9 cellular contexts compared by ENCODE assay signal in the genomic region with DNA sequence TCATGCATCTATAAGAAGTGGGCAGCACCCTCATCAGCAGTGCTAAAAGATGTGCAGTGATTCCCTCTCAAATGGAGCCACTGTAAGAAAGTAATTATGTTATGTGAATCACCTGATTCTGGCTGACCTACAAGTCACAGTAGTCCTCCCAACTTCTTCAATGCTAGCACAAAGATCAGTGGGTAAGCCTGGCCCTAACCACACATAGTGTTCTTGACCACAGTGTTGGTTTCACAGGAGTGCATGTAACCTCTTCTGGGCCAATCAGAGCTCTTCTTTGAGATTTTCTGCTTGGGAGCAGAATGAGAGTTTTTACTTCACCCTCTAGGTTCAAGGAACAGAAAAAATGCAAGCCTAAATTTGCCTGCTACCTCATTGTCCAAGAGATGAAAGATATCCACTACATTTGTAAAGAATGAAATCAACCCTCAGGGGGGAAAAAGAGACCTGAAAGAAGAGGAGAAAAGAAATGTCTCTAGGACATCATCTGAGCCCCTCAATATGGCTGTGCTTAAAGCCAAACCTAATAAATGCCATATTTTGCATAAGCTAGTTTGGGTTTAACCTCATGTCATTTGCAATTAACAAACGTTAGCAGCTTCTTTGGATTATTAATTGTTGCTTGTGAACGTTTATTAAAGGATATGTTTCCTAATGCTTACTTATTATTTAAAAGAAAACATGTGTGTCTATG.
DNase-seq lines count a peak whose midpoint lies in the region; ATAC-seq, FAIRE-seq and TF ChIP-seq lines count a peak whose summit lies in the region.
"Had no signal": no experiment of that assay in that cellular context is flagged by ENCODE, and none has a peak within 500 bp of the region (broad histone marks: within the 10 kb centered on the region; RNA-seq: fewer than 3 reads in every experiment).

No MANE protein-coding gene starts in this region.

- no peak for TF ChIP-seq POLR2A in GM12891 (IDR thresholded peaks at IDR 0.05; ENCODE audit: low read depth, low read length)

- peak; percentile 88 for FAIRE-seq in GM12891 (lab: Jason Lieb, UNC)

- DNase-seq in GM12891 (ENCODE audit: insufficient read length, low spot score) (no peak), RPMI8226 (peak; percentile 10), DMS114 treated with DMSO at 0.1 percent for 48 hours (lab: John Stamatoyannopoulos, UW; ENCODE audit: unreplicated experiment) (no peak), middle frontal gyrus (ENCODE audit: extremely low spot score, low spot score) (no peak), SHP77 (lab: John Stamatoyannopoulos, UW) (no peak)
- no peak for DNase-seq in activated effector memory CD4-positive, alpha-beta T cell treated with Interleukin-2 at 50 U/mL for 16 hours
- DNase-seq: NCI-H187 had no signal

- peak; percentile 100 for ATAC-seq in GM19463 (IDR thresholded peaks at IDR 0.05; ENCODE audit: unreplicated experiment)
- peak; percentile 99 for ATAC-seq in HG03060 (IDR thresholded peaks at IDR 0.05; ENCODE audit: low read depth, unreplicated experiment)

TF ChIP-seq in GM12891, 5 proteins besides CTCF, POLR2A, EP300 and RAD21:
- TF ChIP-seq POU2F2 (IDR thresholded peaks at IDR 0.05; ENCODE audit: low read depth, low read length) (no peak), PAX5 (IDR thresholded peaks at IDR 0.05; ENCODE audit: insufficient read depth, low read length, severe bottlenecking) (no peak), TAF1 (IDR thresholded peaks at IDR 0.05; ENCODE audit: low read depth, low read length) (no peak), POLR2AphosphoS5 (IDR thresholded peaks at IDR 0.05; ENCODE audit: low read depth, low read length) (no peak)
